ENCODE assay signal across 8 cellular contexts in genomic region chr10:59905735-59906416, GRCh38. TPM values are rescaled to one million over a fixed set of nuclear protein-coding genes. Genes with fewer than 3 reads are reported as not detected.
DNase-seq lines count a peak whose midpoint lies in the region; ATAC-seq, FAIRE-seq and TF ChIP-seq lines count a peak whose summit lies in the region.

No MANE protein-coding gene starts in this region.

- TF ChIP-seq RAD21 in A549 (conservative IDR thresholded peaks at IDR 0.05 in 1 of 2, IDR thresholded peaks at IDR 0.05 in 1 of 2): no peak

- CTCF ChIA-PET in A549 (lab: Yijun Ruan, JAX): interaction anchor here (0.5 to 1.7 kb wide), 20 partner anchors 10 to 283 kb away, joined by 3 to 12 read pairs (median 3); partner anchors contain the start of gene SLC16A9

- H3K36me3 ChIP-seq in fibroblast of lung (ENCODE audit: control insufficient read depth, insufficient read depth, low read length) (no peaks in the 10 kb centered on the region), osteoblast (ENCODE audit: insufficient read depth, low read length) (no peaks in the 10 kb centered on the region)

- TF ChIP-seq POLR2A in A549 (IDR thresholded peaks at IDR 0.05; ENCODE audit: low read length): no peak

- peak overlapping the region; percentile 60 for H2AFZ ChIP-seq in fibroblast of lung (ENCODE audit: low read length)
- peak overlapping the region; percentile 82 for H2AFZ ChIP-seq in osteoblast (ENCODE audit: low read length)

- WGBS in A549 (ENCODE audit: missing lambda C conversion rate): 3% methylated on average over 7 of the region's 56 CpGs

- H3K27ac ChIP-seq in A549 (peak overlapping the region; percentile 84 to 94), fibroblast of lung (ENCODE audit: insufficient read depth, low read length) (peak overlapping the region; percentile 65), osteoblast (ENCODE audit: low read depth, low read length) (peak overlapping the region; percentile 24)

- H3K9ac ChIP-seq in fibroblast of lung (ENCODE audit: insufficient read depth, low read length): peak overlapping the region; percentile 79

- H3K9me3 ChIP-seq in A549 (no peaks in the 10 kb centered on the region), fibroblast of lung (ENCODE audit: control insufficient read depth, insufficient read depth, low read depth, low read length) (no peaks in the 10 kb centered on the region), osteoblast (ENCODE audit: low read depth, low read length) (no peaks in the 10 kb centered on the region)

- no peaks in the 10 kb centered on the region for H3K27me3 ChIP-seq in fibroblast of lung (ENCODE audit: control insufficient read depth, insufficient read depth, low read length)
- H3K27me3 ChIP-seq in osteoblast (ENCODE audit: insufficient read depth, low read length): no peaks in the 10 kb centered on the region

- no peaks in the 10 kb centered on the region for H4K20me1 ChIP-seq in fibroblast of lung (ENCODE audit: control insufficient read depth, extremely low read depth, insufficient read depth, low read length)
- peaks cover 28% of the 10 kb centered on the region for H4K20me1 ChIP-seq in osteoblast (ENCODE audit: insufficient read depth, low read length)

- peak overlapping the region; percentile 92 for H3K4me2 ChIP-seq in A549
- peak overlapping the region; percentile 94 for H3K4me2 ChIP-seq in fibroblast of lung (ENCODE audit: extremely low read depth, insufficient read depth, low read length)
- H3K4me2 ChIP-seq in osteoblast (ENCODE audit: insufficient read depth, low read length): peak overlapping the region; percentile 84

- no peak for FAIRE-seq in A549 (lab: Jason Lieb, UNC)

- H3K4me3 ChIP-seq in A549: peak overlapping the region; percentile 98
- H3K4me3 ChIP-seq in fibroblast of lung (replicated peaks in 1 of 4; ENCODE audit: control extremely low read depth in 1 of 4, insufficient read depth in 1 of 4, low read depth in 3 of 4, low read length in 4 of 4): peak overlapping the region; percentile 79 to 95 (median 88)
- peak overlapping the region; percentile 97 for H3K4me3 ChIP-seq in osteoblast (ENCODE audit: insufficient read depth, low read length)

- H3K79me2 ChIP-seq in fibroblast of lung (ENCODE audit: control insufficient read depth, insufficient read depth, low read length) (peaks cover 47% of the 10 kb centered on the region), osteoblast (ENCODE audit: insufficient read depth, low read length) (peaks cover 52% of the 10 kb centered on the region)

- H3K4me1 ChIP-seq in A549: peaks cover 30% of the 10 kb centered on the region
- peaks cover 7% of the 10 kb centered on the region for H3K4me1 ChIP-seq in fibroblast of lung (ENCODE audit: control insufficient read depth, extremely low read depth, insufficient read depth, low read length)
- H3K4me1 ChIP-seq in osteoblast (ENCODE audit: insufficient read depth, low read length): peaks cover 25% of the 10 kb centered on the region

- TF ChIP-seq CTCF in A549 (IDR thresholded peaks at IDR 0.05): no peak
- TF ChIP-seq CTCF in fibroblast of lung (conservative IDR thresholded peaks at IDR 0.05 in 1 of 2, IDR thresholded peaks at IDR 0.05 in 1 of 2; ENCODE audit: low read depth in 1 of 2, low read length in 2 of 2): no peak
- TF ChIP-seq CTCF in osteoblast (IDR thresholded peaks at IDR 0.05; ENCODE audit: extremely low read depth, low read depth, low read length): no peak

- POLR2A ChIA-PET in A549 (lab: Yijun Ruan, JAX): interaction anchor here (0.7 to 1.5 kb wide), 7 partner anchors 17 to 277 kb away, joined by 3 to 7 read pairs (median 3); no protein-coding TSS in a partner anchor

- TF ChIP-seq EP300 in A549 (IDR thresholded peaks at IDR 0.05): no peak

- peak in 1 of 2 experiments; percentile 4; a peak in 1 of 6 replicates for ATAC-seq in A549
- ATAC-seq in HG03432 (IDR thresholded peaks at IDR 0.05; ENCODE audit: unreplicated experiment): no peak

- no peak for DNase-seq in A549 (ENCODE audit: low read depth in 1 of 2, low spot score in 1 of 2)
- peak; percentile 4 for DNase-seq in HCEC 1CT
- DNase-seq in activated CD4-positive, alpha-beta T cell treated with anti-CD3 and anti-CD28 coated beads, Interleukin-2, amount 50 U/mL, for 48 hours: peak; percentile 37 to 43
- no peak for DNase-seq in fibroblast of lung (ENCODE audit: low read depth in 2 of 2)
- DNase-seq in osteoblast (ENCODE audit: insufficient read length, low spot score, missing footprints): peak; percentile 73
- DNase-seq in effector CD4-positive, alpha-beta T cell: no peak
- no peak for DNase-seq in DMS79 treated with DMSO at 0.1 percent for 48 hours (lab: John Stamatoyannopoulos, UW)

TF ChIP-seq in A549, 52 proteins besides CTCF, POLR2A, EP300 and RAD21:
- no peak for TF ChIP-seq FOSB (CRISPR knock-in tag; IDR thresholded peaks at IDR 0.05)
- no peak for TF ChIP-seq HDAC2 (IDR thresholded peaks at IDR 0.05)
- no peak for TF ChIP-seq HEYL (CRISPR knock-in tag; IDR thresholded peaks at IDR 0.05)
- TF ChIP-seq RNF2 (IDR thresholded peaks at IDR 0.05; ENCODE audit: borderline replicate concordance, low read depth): no peak
- TF ChIP-seq NR3C1 (IDR thresholded peaks at IDR 0.05): no peak
- TF ChIP-seq POLR2AphosphoS2 (conservative IDR thresholded peaks at IDR 0.05; ENCODE audit: low read length): no peak
- TF ChIP-seq CBX8 (IDR thresholded peaks at IDR 0.05): no peak

RNA-seq across cellular contexts. Expression of gene CCDC6, which starts 0.5 kb away (rescaled TPM):
- polyA plus RNA-seq in A549 (2011; rRNA removed) (41.2 and 43.5 TPM in 2 replicates), A549 (2017; fragmentation: RNase III; extraction: RNeasy Plus Mini Kit Qiagen cat#74134 plus additional on column Dnase treatment) (20.6 to 21.4 TPM (median 20.9 TPM) in 3 replicates), fibroblast of lung (45.1 and 51.2 TPM in 2 replicates)
- polyA plus RNA-seq in A549 (2012; cell fraction: cytosol; rRNA removed): 9.1 and 11.6 TPM in 2 replicates
- 7.1 and 8.0 TPM in 2 replicates for polyA plus RNA-seq in A549 (2012; cell fraction: nucleus; rRNA removed)
- 53.0 and 53.1 TPM in 2 replicates for polyA minus RNA-seq in A549 (2011; rRNA and poly(A)+ RNA removed)
- total RNA-seq in fibroblast of lung (30.0 and 35.5 TPM in 2 replicates), osteoblast (51.8 and 58.3 TPM in 2 replicates)
- 26.1 and 31.2 TPM in 2 replicates for polyA plus RNA-seq in fibroblast of lung (2012)
- polyA minus RNA-seq in fibroblast of lung (ENCODE audit: low replicate concordance): 24.7 and 26.4 TPM in 2 replicates

Comparison
In these comparisons a context has a peak if more than half of its experiments do, and no peak if none do; other contexts are left out.
1. DNase-seq: peak in HCEC 1CT (single experiment), activated CD4-positive, alpha-beta T cell treated with anti-CD3 and anti-CD28 coated beads, Interleukin-2, amount 50 U/mL, for 48 hours (2 of 2) and osteoblast (single experiment); none in A549 (0 of 2), fibroblast of lung (0 of 2), effector CD4-positive, alpha-beta T cell (single experiment) and DMS79 treated with DMSO at 0.1 percent for 48 hours (single experiment).
2. H3K27ac ChIP-seq: peak in every context shown above with its lines; median percentile 89 in A549; 65 in fibroblast of lung; 24 in osteoblast.
3. Peak in every context shown above with its lines, with median percentiles within 50 percentile points of each other: H3K4me2 ChIP-seq and H3K4me3 ChIP-seq.